ENCODE assay signal across 12 cellular contexts in genomic region chr5:90941002-90941720, GRCh38.
DNase-seq lines count a peak whose midpoint lies in the region; TF ChIP-seq lines count a peak whose summit lies in the region.
"Had no signal": no experiment of that assay in that cellular context is flagged by ENCODE, and none has a peak within 500 bp of the region (broad histone marks: within the 10 kb centered on the region; RNA-seq: fewer than 3 reads in every experiment).

No MANE protein-coding gene starts in this region.

- no peak overlapping the region for H3K4me3 ChIP-seq in rectal smooth muscle tissue (ENCODE audit: low read length)
- H3K4me3 ChIP-seq: left lung had no signal

- H3K4me1 ChIP-seq in rectal smooth muscle tissue (ENCODE audit: control insufficient read depth, insufficient read depth, low read length): peaks cover 14% of the 10 kb centered on the region
- H3K4me1 ChIP-seq: left lung had no signal

- no peaks in the 10 kb centered on the region for H3K9me3 Mint-ChIP-seq in T-helper 1 cell treated with Interleukin-12 subunit alpha and Interleukin-12 subunit beta and Interleukin-4 antibody, amounts not matched to agents 30 μg/mL and 1 μg/mL, for 36 hours
- H3K9me3 Mint-ChIP-seq in brain: peaks cover 0 to 9% (median 3%) of the 10 kb centered on the region in 5 experiments
- H3K9me3 Mint-ChIP-seq: activated naive CD4-positive, alpha-beta T cell treated with anti-CD3 and anti-CD28 coated beads, Interleukin-2, amount 50 U/mL, for 72 hours had no signal

- H3K27ac Mint-ChIP-seq in T-helper 1 cell treated with Interleukin-12 subunit alpha and Interleukin-12 subunit beta and Interleukin-4 antibody, amounts not matched to agents 30 μg/mL and 1 μg/mL, for 36 hours: peak overlapping the region; percentile 73
- H3K27ac Mint-ChIP-seq in brain: peak overlapping the region; percentile 84 to 98 (median 97)

- no peak for TF ChIP-seq CTCF in brain (conservative IDR thresholded peaks at IDR 0.05)

- no peaks in the 10 kb centered on the region for H3K27me3 ChIP-seq in rectal smooth muscle tissue (ENCODE audit: control insufficient read depth, insufficient read depth, low read length)
- H3K27me3 ChIP-seq: left lung had no signal

- DNase-seq in T-helper 1 cell (no peak), NCI-H2081 treated with DMSO at 0.1 percent for 48 hours (lab: John Stamatoyannopoulos, UW) (peak; percentile 60), anterior cingulate cortex (lab: John Stamatoyannopoulos, UW) (no peak), epidermal melanocyte (ENCODE audit: insufficient read length, low spot score) (no peak), SKM-1 treated with dmso at 0.1 percent for 144 hours (lab: John Stamatoyannopoulos, UW; ENCODE audit: unreplicated experiment) (no peak)
- DNase-seq: activated CD4-positive, alpha-beta T cell treated with anti-CD3 and anti-CD28 coated beads, Interleukin-2, amount 50 U/mL, for 4 hours; cortex of kidney; left lung had no signal

- H3K4me1 Mint-ChIP-seq in T-helper 1 cell treated with Interleukin-12 subunit alpha and Interleukin-12 subunit beta and Interleukin-4 antibody, amounts not matched to agents 30 μg/mL and 1 μg/mL, for 36 hours (ENCODE audit: low read depth): peaks cover 14% of the 10 kb centered on the region
- H3K4me1 Mint-ChIP-seq in brain: peaks cover 46% of the 10 kb centered on the region

- H3K9ac ChIP-seq in rectal smooth muscle tissue (ENCODE audit: low read length): no peak overlapping the region

- no peak overlapping the region for H3K4me3 Mint-ChIP-seq in T-helper 1 cell treated with Interleukin-12 subunit alpha and Interleukin-12 subunit beta and Interleukin-4 antibody, amounts not matched to agents 30 μg/mL and 1 μg/mL, for 36 hours
- peak overlapping the region; percentile 56 to 71 (median 60) for H3K4me3 Mint-ChIP-seq in brain

- H3K27me3 Mint-ChIP-seq in T-helper 1 cell treated with Interleukin-12 subunit alpha and Interleukin-12 subunit beta and Interleukin-4 antibody, amounts not matched to agents 30 μg/mL and 1 μg/mL, for 36 hours (ENCODE audit: low read depth): no peaks in the 10 kb centered on the region
- no peaks in the 10 kb centered on the region for H3K27me3 Mint-ChIP-seq in brain

- no peaks in the 10 kb centered on the region for H3K36me3 Mint-ChIP-seq in T-helper 1 cell treated with Interleukin-12 subunit alpha and Interleukin-12 subunit beta and Interleukin-4 antibody, amounts not matched to agents 30 μg/mL and 1 μg/mL, for 36 hours (ENCODE audit: low read depth)
- H3K36me3 Mint-ChIP-seq in brain: peaks cover 16% of the 10 kb centered on the region
- H3K36me3 Mint-ChIP-seq: activated naive CD4-positive, alpha-beta T cell treated with anti-CD3 and anti-CD28 coated beads, Interleukin-2, amount 50 U/mL, for 72 hours had no signal

- H3K27ac ChIP-seq in rectal smooth muscle tissue (ENCODE audit: low read depth, low read length): peak overlapping the region; percentile 75
- H3K27ac ChIP-seq: left lung had no signal

- H3K36me3 ChIP-seq in rectal smooth muscle tissue (ENCODE audit: control insufficient read depth, insufficient read depth, low read length): no peaks in the 10 kb centered on the region
- H3K36me3 ChIP-seq: left lung had no signal
